8 cellular contexts compared by ENCODE assay signal in genomic region chr9:113621309-113621791, GRCh38.
A peak's percentile ranks its signal among the peaks of the same experiment; 100 is the strongest.
DNase-seq lines count a peak whose midpoint lies in the region; ATAC-seq, FAIRE-seq and TF ChIP-seq lines count a peak whose summit lies in the region.

No MANE protein-coding gene starts in this region.

- no peak for TF ChIP-seq POLR2A in suprapubic skin (IDR thresholded peaks at IDR 0.05)

- no peak for ATAC-seq in HG03432 (IDR thresholded peaks at IDR 0.05; ENCODE audit: unreplicated experiment)
- no peak for ATAC-seq in HG03159 (IDR thresholded peaks at IDR 0.05; ENCODE audit: unreplicated experiment)

- no peak for TF ChIP-seq EP300 in suprapubic skin (IDR thresholded peaks at IDR 0.05)

- peak overlapping the region; percentile 78 for H3K27ac ChIP-seq in suprapubic skin

- no peak for TF ChIP-seq CTCF in choroid plexus epithelial cell (conservative IDR thresholded peaks at IDR 0.05; ENCODE audit: low read depth, low read length)
- no peak for TF ChIP-seq CTCF in suprapubic skin (IDR thresholded peaks at IDR 0.05)

- FAIRE-seq in HTR-8/SVneo (lab: Jason Lieb, UNC), result peak; percentile 86

- DNase-seq in HTR-8/SVneo (ENCODE audit: insufficient read length, low spot score), result peak; percentile 51
- peak; percentile 87 for DNase-seq in choroid plexus epithelial cell (ENCODE audit: low read depth)
- DNase-seq in left kidney (ENCODE audit: low read depth, low spot score), result peak; percentile 81
- DNase-seq in suprapubic skin (ENCODE audit: low spot score in 2 of 2), result peak; percentile 88
- no peak for DNase-seq in LoVo (ENCODE audit: low spot score)
- DNase-seq in NCI-H2196 treated with DMSO at 0.1 percent for 48 hours (lab: John Stamatoyannopoulos, UW; ENCODE audit: unreplicated experiment), result no peak

- no peaks in the 10 kb centered on the region for H3K9me3 ChIP-seq in suprapubic skin

- no peaks in the 10 kb centered on the region for H3K36me3 ChIP-seq in suprapubic skin

- no peak overlapping the region for H3K4me3 ChIP-seq in choroid plexus epithelial cell (ENCODE audit: low read depth, low read length)
- no peak overlapping the region for H3K4me3 ChIP-seq in suprapubic skin

- H3K4me1 ChIP-seq in suprapubic skin, result peaks cover 27% of the 10 kb centered on the region

- 45% methylated on average over 13 of the region's 14 CpGs for WGBS in suprapubic skin

- no peaks in the 10 kb centered on the region for H3K27me3 ChIP-seq in suprapubic skin

Comparison
In these comparisons a context has a peak if more than half of its experiments do, and no peak if none do; other contexts are left out.
1. DNase-seq: peak in HTR-8/SVneo (single experiment), choroid plexus epithelial cell (single experiment), left kidney (single experiment) and suprapubic skin (2 of 2); none in LoVo (single experiment) and NCI-H2196 treated with DMSO at 0.1 percent for 48 hours (single experiment).